9 cellular contexts compared by ENCODE assay signal in the genomic region with DNA sequence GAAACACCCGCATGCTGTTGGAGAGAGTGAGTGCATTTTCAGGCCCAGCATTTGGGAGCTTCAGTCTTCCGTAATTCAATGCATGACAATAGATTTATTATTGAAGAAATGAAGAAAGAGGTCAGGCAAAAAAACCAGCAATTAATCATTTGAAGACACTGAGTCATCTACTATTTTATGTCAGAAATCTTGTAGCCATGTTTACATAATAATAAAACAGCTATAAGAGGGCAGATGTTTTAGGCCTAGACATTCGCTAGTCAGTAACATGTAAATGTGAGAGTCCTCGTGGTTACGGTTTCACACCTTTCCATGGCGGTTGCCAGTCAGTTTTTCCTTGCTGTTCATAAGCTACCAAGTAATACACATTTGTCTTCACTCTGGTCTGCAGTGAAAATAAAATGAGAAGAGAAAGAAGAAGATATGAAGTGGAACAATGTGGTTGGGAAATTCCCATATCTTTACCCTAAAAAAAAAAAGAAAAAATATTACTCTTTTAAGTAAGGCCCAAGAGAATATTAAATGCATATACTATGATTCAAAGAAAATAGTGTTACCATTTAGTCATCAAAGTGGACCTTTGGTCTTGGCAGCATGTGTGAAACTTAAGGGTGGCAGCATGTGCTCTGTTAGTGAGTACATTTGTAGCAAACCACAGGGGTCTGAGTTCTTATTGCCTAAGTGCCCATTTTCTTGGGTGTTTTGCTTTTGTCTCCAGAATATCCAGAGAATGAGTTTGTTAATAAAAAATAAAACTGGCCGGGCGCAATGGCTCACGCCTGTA.
A peak's percentile ranks its signal among the peaks of the same experiment; 100 is the strongest.
DNase-seq lines count a peak whose midpoint lies in the region; ATAC-seq and TF ChIP-seq lines count a peak whose summit lies in the region.
"Had no signal": no experiment of that assay in that cellular context is flagged by ENCODE, and none has a peak within 500 bp of the region (broad histone marks: within the 10 kb centered on the region; RNA-seq: fewer than 3 reads in every experiment).

No MANE protein-coding gene starts in this region.

- no peaks in the 10 kb centered on the region for H3K4me1 ChIP-seq in foreskin keratinocyte

- H3K4me3 ChIP-seq in lower leg skin (ENCODE audit: low read depth, poor library complexity, severe bottlenecking), result no peak overlapping the region
- H3K4me3 ChIP-seq: adrenal gland had no signal

- intact Hi-C loops in activated CD4-positive, alpha-beta T cell treated with anti-CD3 and anti-CD28 coated beads for 36 hours (cut with DNase I, micrococcal nuclease), result loop anchor here (1.0 kb wide), 6 partner anchors 8 to 140 kb away; partner anchors contain the start of gene TBL1XR1 (in 1 of the 2)
- intact Hi-C loops in lower leg skin (cut with DNase I; ENCODE audit: low total_unique reads), result no loop called here

- no peak for TF ChIP-seq POLR2A in lower leg skin (IDR thresholded peaks at IDR 0.05)

- peaks cover 41% of the 10 kb centered on the region for H3K4me1 Mint-ChIP-seq in activated CD4-positive, alpha-beta T cell treated with anti-CD3 and anti-CD28 coated beads for 36 hours
- peaks cover 70% of the 10 kb centered on the region for H3K4me1 Mint-ChIP-seq in stimulated activated naive CD8-positive, alpha-beta T cell treated with anti-CD3 and anti-CD28 coated beads, Interleukin-15, Interleukin-2, amounts not matched to agents 100 ng/mL and 50 ng/mL, for 24 hours (ENCODE audit: low read depth)

- no peaks in the 10 kb centered on the region for H3K9me3 Mint-ChIP-seq in activated CD4-positive, alpha-beta T cell treated with anti-CD3 and anti-CD28 coated beads for 36 hours (ENCODE audit: low read depth)
- no peaks in the 10 kb centered on the region for H3K9me3 Mint-ChIP-seq in stimulated activated naive CD8-positive, alpha-beta T cell treated with anti-CD3 and anti-CD28 coated beads, Interleukin-15, Interleukin-2, amounts not matched to agents 100 ng/mL and 50 ng/mL, for 24 hours

- no peaks in the 10 kb centered on the region for H3K36me3 Mint-ChIP-seq in activated CD4-positive, alpha-beta T cell treated with anti-CD3 and anti-CD28 coated beads for 36 hours (ENCODE audit: low read depth)
- H3K36me3 Mint-ChIP-seq in stimulated activated naive CD8-positive, alpha-beta T cell treated with anti-CD3 and anti-CD28 coated beads, Interleukin-15, Interleukin-2, amounts not matched to agents 100 ng/mL and 50 ng/mL, for 24 hours (ENCODE audit: low read depth), result peaks cover 4% of the 10 kb centered on the region

- peak overlapping the region; percentile 78 for H3K27ac Mint-ChIP-seq in activated CD4-positive, alpha-beta T cell treated with anti-CD3 and anti-CD28 coated beads for 36 hours
- peak overlapping the region; percentile 95 for H3K27ac Mint-ChIP-seq in stimulated activated naive CD8-positive, alpha-beta T cell treated with anti-CD3 and anti-CD28 coated beads, Interleukin-15, Interleukin-2, amounts not matched to agents 100 ng/mL and 50 ng/mL, for 24 hours

- TF ChIP-seq CTCF in foreskin keratinocyte (conservative IDR thresholded peaks at IDR 0.05), result no peak
- TF ChIP-seq CTCF in lower leg skin (IDR thresholded peaks at IDR 0.05), result no peak

- H3K27me3 Mint-ChIP-seq in activated CD4-positive, alpha-beta T cell treated with anti-CD3 and anti-CD28 coated beads for 36 hours, result peaks cover 6% of the 10 kb centered on the region
- H3K27me3 Mint-ChIP-seq in stimulated activated naive CD8-positive, alpha-beta T cell treated with anti-CD3 and anti-CD28 coated beads, Interleukin-15, Interleukin-2, amounts not matched to agents 100 ng/mL and 50 ng/mL, for 24 hours, result no peaks in the 10 kb centered on the region

- ATAC-seq in activated CD4-positive, alpha-beta T cell treated with anti-CD3 and anti-CD28 coated beads for 36 hours, result peak; percentile 89
- peak; percentile 62 for ATAC-seq in HG03103 (IDR thresholded peaks at IDR 0.05; ENCODE audit: low read depth, unreplicated experiment)
- peak; percentile 55 for ATAC-seq in foreskin keratinocyte

- CTCF ChIA-PET in activated CD4-positive, alpha-beta T cell treated with anti-CD3 and anti-CD28 coated beads for 36 hours (lab: Charles Lee), result interaction anchor here (0.7 to 1.8 kb wide), 4 partner anchors 8 to 137 kb away, joined by 3 to 5 read pairs (median 3); no protein-coding TSS in a partner anchor

- WGBS in lower leg skin, 2 donors, result 64 to 68% methylated on average over 9 of the region's 9 CpGs

- no peak overlapping the region for H3K27ac ChIP-seq in foreskin keratinocyte

- H3K27me3 ChIP-seq in foreskin keratinocyte, result no peaks in the 10 kb centered on the region
- H3K27me3 ChIP-seq: adrenal gland had no signal

- peak; percentile 89 for DNase-seq in activated CD4-positive, alpha-beta T cell treated with anti-CD3 and anti-CD28 coated beads for 36 hours
- no peak for DNase-seq in activated CD4-positive, alpha-beta T cell treated with anti-CD3 and anti-CD28 coated beads for 1 hour
- DNase-seq in activated CD4-positive, alpha-beta T cell treated with anti-CD3 and anti-CD28 coated beads for 4 hours, result peak; percentile 55 to 58
- DNase-seq in foreskin keratinocyte, result peak; percentile 37 to 45
- no peak for DNase-seq in lower leg skin (ENCODE audit: low spot score in 2 of 2)
- DNase-seq in NCI-H1417 treated with DMSO at 0.1 percent for 48 hours (lab: John Stamatoyannopoulos, UW), result no peak

- POLR2A ChIA-PET in activated CD4-positive, alpha-beta T cell treated with anti-CD3 and anti-CD28 coated beads for 36 hours (lab: Charles Lee), result interaction anchor here (0.5 to 1.8 kb wide), 9 partner anchors 8 to 195 kb away, joined by 3 to 12 read pairs (median 4); partner anchors contain the start of gene TBL1XR1

- peak overlapping the region; percentile 23 for H3K4me3 Mint-ChIP-seq in activated CD4-positive, alpha-beta T cell treated with anti-CD3 and anti-CD28 coated beads for 36 hours
- peak overlapping the region; percentile 34 for H3K4me3 Mint-ChIP-seq in stimulated activated naive CD8-positive, alpha-beta T cell treated with anti-CD3 and anti-CD28 coated beads, Interleukin-15, Interleukin-2, amounts not matched to agents 100 ng/mL and 50 ng/mL, for 24 hours

Comparison
In these comparisons a context has a peak if more than half of its experiments do, and no peak if none do; other contexts are left out.
1. DNase-seq: peak in activated CD4-positive, alpha-beta T cell treated with anti-CD3 and anti-CD28 coated beads for 36 hours (single experiment), activated CD4-positive, alpha-beta T cell treated with anti-CD3 and anti-CD28 coated beads for 4 hours (2 of 2) and foreskin keratinocyte (2 of 2); none in activated CD4-positive, alpha-beta T cell treated with anti-CD3 and anti-CD28 coated beads for 1 hour (single experiment), lower leg skin (0 of 2) and NCI-H1417 treated with DMSO at 0.1 percent for 48 hours (single experiment).
2. Peak in every context shown above with its lines, with median percentiles within 50 percentile points of each other: ATAC-seq.